In genomic region chr1:146051853-146052676, GRCh38 we compare ENCODE assay signal across 8 cellular contexts. TPM values are rescaled to one million over a fixed set of nuclear protein-coding genes. Genes with fewer than 3 reads are reported as not detected.
DNase-seq lines count a peak whose midpoint lies in the region; ATAC-seq, FAIRE-seq and TF ChIP-seq lines count a peak whose summit lies in the region.
"Not testable (repeated sequence)": the region's sequence is repeated elsewhere in the genome, so short reads cannot be mapped to it uniquely, and the experiment has no call there.

No MANE protein-coding gene starts in this region.

- TF ChIP-seq CTCF in AG04450 (IDR thresholded peaks at IDR 0.05; ENCODE audit: low read depth, low read length); keratinocyte (optimal IDR thresholded peaks at IDR 0.05 in 1 of 3, IDR thresholded peaks at IDR 0.05 in 1 of 3, conservative IDR thresholded peaks at IDR 0.05 in 1 of 3; ENCODE audit: extremely low read depth in 1 of 3, insufficient read depth in 2 of 3, low read length in 3 of 3); spleen (IDR thresholded peaks at IDR 0.05 in 8 of 11, conservative IDR thresholded peaks at IDR 0.05 in 3 of 11): not testable (repeated sequence)

- peak; percentile 91 for DNase-seq in AG04450 (ENCODE audit: low read depth, low spot score)
- DNase-seq in NCI-H446 treated with DMSO at 0.1 percent for 48 hours (lab: John Stamatoyannopoulos, UW): peak; percentile 98
- DNase-seq in activated CD4-positive, alpha-beta T cell treated with anti-CD3 and anti-CD28 coated beads for 24 hours (ENCODE audit: low read depth in 2 of 2): peak; percentile 64 to 81
- peak; percentile 98 for DNase-seq in cerebellar cortex (ENCODE audit: low spot score)
- peak; percentile 85 for DNase-seq in keratinocyte (ENCODE audit: low read depth, low spot score)
- DNase-seq in spleen: peak; percentile 92

- intact Hi-C loops in spleen (cut with DNase I; ENCODE audit: low total_unique reads): not testable (repeated sequence)

- not testable (repeated sequence) for H3K9me3 ChIP-seq in AG04450 (ENCODE audit: control insufficient read depth, insufficient read depth, low read length); keratinocyte (ENCODE audit: control insufficient read depth, low read depth, low read length); spleen

- not testable (repeated sequence) for H3K4me1 ChIP-seq in keratinocyte (ENCODE audit: control insufficient read depth, extremely low read depth, insufficient read depth, low read length)
- H3K4me1 ChIP-seq in spleen: peaks cover 0 to 19% (median 9%) of the 10 kb centered on the region in 6 donors

- CTCF ChIA-PET in AG04450 (lab: Charles Lee): not testable (repeated sequence)

- TF ChIP-seq POLR2A in spleen (IDR thresholded peaks at IDR 0.05): peak in 2 of 3 donors; percentile 64 to 77

- H3K9me1 ChIP-seq in keratinocyte (ENCODE audit: control insufficient read depth, extremely low read depth, insufficient read depth, low read length): not testable (repeated sequence)

- WGBS in spleen, 5 donors: 1 to 7% (median 2%) methylated on average over 39 to 47 of the region's 47 CpGs

- peak overlapping the region; percentile 79 for H3K4me2 ChIP-seq in keratinocyte (ENCODE audit: control insufficient read depth, extremely low read depth, insufficient read depth, low read depth, low read length)

- dilution Hi-C loops in keratinocyte (cut with MboI; ENCODE audit: extremely low pct_ligation_motif_present, low sequenced_read_pairs): not testable (repeated sequence)

- H3K9ac ChIP-seq in keratinocyte (ENCODE audit: control insufficient read depth, extremely low read depth, insufficient read depth, low read length): peak overlapping the region; percentile 78

- H3K79me2 ChIP-seq in keratinocyte (ENCODE audit: control insufficient read depth, insufficient read depth, low read length): not testable (repeated sequence)

- H3K27ac ChIP-seq in AG04450 (ENCODE audit: low read depth, low read length): peak overlapping the region; percentile 81
- H3K27ac ChIP-seq in keratinocyte (ENCODE audit: control insufficient read depth, insufficient read depth, low read length): peak overlapping the region; percentile 86
- H3K27ac ChIP-seq in spleen: peak overlapping the region; percentile 69 to 89 (median 83)

- H2AFZ ChIP-seq in keratinocyte (ENCODE audit: control insufficient read depth, low read length): peak overlapping the region; percentile 47

- not testable (repeated sequence) for H3K27me3 ChIP-seq in AG04450 (ENCODE audit: control insufficient read depth, insufficient read depth, low read length); keratinocyte (ENCODE audit: control insufficient read depth, extremely low read depth, insufficient read depth, low read length); spleen (replicated peaks in 1 of 7)

- FAIRE-seq in keratinocyte (lab: Jason Lieb, UNC): not testable (repeated sequence)

- not testable (repeated sequence) for H4K20me1 ChIP-seq in keratinocyte (ENCODE audit: control insufficient read depth, extremely low read depth, insufficient read depth, low read length)

- H3K36me3 ChIP-seq in keratinocyte (ENCODE audit: control insufficient read depth in 2 of 2, extremely low read depth in 1 of 2, insufficient read depth in 2 of 2, low read length in 2 of 2); spleen: not testable (repeated sequence)

- ATAC-seq in GM18907 (IDR thresholded peaks at IDR 0.05; ENCODE audit: unreplicated experiment): peak; percentile 84
- ATAC-seq in HG03342 (IDR thresholded peaks at IDR 0.05; ENCODE audit: unreplicated experiment): peak; percentile 83

- POLR2A ChIA-PET in AG04450 (lab: Yijun Ruan, JAX): interaction anchor here (0.7 to 3.5 kb wide), 4 partner anchors 14 to 123 kb away, joined by 3 to 71 read pairs (median 4); partner anchors contain the start of genes ANKRD34A and POLR3GL

- H3K4me3 ChIP-seq in AG04450 (ENCODE audit: low read depth, low read length) (peak overlapping the region; percentile 52), keratinocyte (ENCODE audit: control insufficient read depth in 2 of 3, extremely low read depth in 1 of 3, insufficient read depth in 2 of 3, low read depth in 1 of 3, low read length in 3 of 3) (peak overlapping the region; percentile 26 to 49 (median 44)), spleen (peak overlapping the region; percentile 3 to 58 (median 28))

RNA-seq across cellular contexts. Expression of gene HJV, which starts 30.5 kb away (rescaled TPM):
- polyA plus RNA-seq in AG04450 (2011; rRNA removed) (not detected in 2 replicates), keratinocyte (0.04 TPM in 1 of 3 replicates, not detected in the others), spleen (not detected)
- not detected in 2 replicates for polyA minus RNA-seq in AG04450 (2011; rRNA and poly(A)+ RNA removed)
- polyA plus RNA-seq in keratinocyte (2011; ENCODE audit: low read depth): not detected
- not detected in 2 replicates for polyA plus RNA-seq in keratinocyte (2011; cell fraction: cytosol; rRNA removed)
- polyA plus RNA-seq in keratinocyte (2011; cell fraction: nucleus; rRNA removed): not detected in 2 replicates
- not detected in 2 replicates for polyA plus RNA-seq in keratinocyte (2012; ENCODE audit: low replicate concordance)
- not detected in 3 replicates for polyA minus RNA-seq in keratinocyte
- not detected for polyA minus RNA-seq in keratinocyte (2011; cell fraction: cytosol; rRNA and poly(A)+ RNA removed)
- not detected in 2 replicates for polyA minus RNA-seq in keratinocyte (2011; cell fraction: nucleus; rRNA and poly(A)+ RNA removed)
- total RNA-seq in spleen: not detected

RNA-seq across cellular contexts. Expression of gene TXNIP, which starts 55.7 kb away (rescaled TPM):
- polyA plus RNA-seq in AG04450 (2011; rRNA removed) (156 and 229 TPM in 2 replicates), keratinocyte (89.7 to 165 TPM (median 159 TPM) in 3 replicates), spleen (100 to 1,000 TPM; 446 to 779 (median 670) TPM)
- polyA minus RNA-seq in AG04450 (2011; rRNA and poly(A)+ RNA removed): 235 and 252 TPM in 2 replicates
- polyA plus RNA-seq in keratinocyte (2011; ENCODE audit: low read depth): 41.9 TPM
- 55.4 and 104 TPM in 2 replicates for polyA plus RNA-seq in keratinocyte (2011; cell fraction: cytosol; rRNA removed)
- 156 and 196 TPM in 2 replicates for polyA plus RNA-seq in keratinocyte (2011; cell fraction: nucleus; rRNA removed)
- polyA plus RNA-seq in keratinocyte (2012; ENCODE audit: low replicate concordance): 39.4 and 112 TPM in 2 replicates
- 115 to 413 TPM (median 186 TPM) in 3 replicates for polyA minus RNA-seq in keratinocyte
- 82.9 TPM for polyA minus RNA-seq in keratinocyte (2011; cell fraction: cytosol; rRNA and poly(A)+ RNA removed)
- polyA minus RNA-seq in keratinocyte (2011; cell fraction: nucleus; rRNA and poly(A)+ RNA removed): 106 and 162 TPM in 2 replicates
- 1,000 to 10,000 TPM in 5 of 7 donors, 100 to 1,000 TPM in 2; 622 to 2,368 (median 1,747) TPM for total RNA-seq in spleen

Comparison
In these comparisons a context has a peak if more than half of its experiments do, and no peak if none do; other contexts are left out.
1. Peak in every context shown above with its lines: DNase-seq, ATAC-seq, H3K4me3 ChIP-seq and H3K27ac ChIP-seq.